ENCODE assay signal across 1 cellular context in the genomic region with DNA sequence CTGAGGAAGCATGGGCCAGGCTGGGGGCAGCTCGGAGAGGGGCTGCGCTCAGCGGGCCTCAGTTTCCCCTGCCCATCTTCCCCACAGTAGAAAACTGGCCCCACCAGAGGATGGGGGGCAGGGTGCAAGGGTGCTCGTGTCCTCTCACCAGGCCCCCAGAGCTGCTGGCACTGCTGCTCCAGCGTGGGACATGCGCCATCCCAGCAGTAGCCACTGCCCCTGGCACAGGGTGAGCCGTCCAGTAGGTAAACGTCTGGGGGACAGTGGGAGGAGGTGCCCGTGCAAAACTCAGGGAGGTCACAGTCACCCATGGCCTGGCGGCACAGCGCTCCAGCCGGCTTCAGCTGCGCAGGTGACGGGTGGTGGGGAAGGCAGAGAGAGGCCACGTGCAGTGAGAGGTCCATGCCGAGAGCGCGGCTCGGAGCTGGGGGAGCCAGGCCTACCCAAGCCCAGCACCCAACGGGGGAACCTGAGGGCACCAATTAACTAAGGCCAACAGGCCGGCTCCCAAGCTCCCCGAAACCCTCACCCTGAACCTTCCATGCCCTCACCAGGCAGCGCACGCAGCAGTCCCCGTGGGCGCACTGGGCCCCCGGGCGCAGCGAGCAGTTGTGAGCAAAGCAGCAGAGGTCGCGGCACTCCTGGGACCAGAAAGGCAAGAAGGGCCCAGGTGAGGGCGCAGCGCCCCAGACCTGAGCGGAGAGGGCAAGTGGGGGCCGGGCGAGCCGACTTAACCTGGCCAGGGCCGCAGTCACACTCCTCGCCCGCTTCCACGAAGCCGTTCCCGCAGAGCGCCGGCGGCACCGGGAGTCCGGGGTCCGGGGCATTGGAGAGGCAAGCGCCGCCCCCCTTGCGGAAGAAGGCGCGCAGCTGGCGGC.
TF ChIP-seq lines count a peak whose summit lies in the region.

No MANE protein-coding gene starts in this region.

TF ChIP-seq in HepG2, 621 proteins besides CTCF, POLR2A, EP300 and RAD21 (continued from another document and continues in another):
- TF ChIP-seq, protein P1, sequence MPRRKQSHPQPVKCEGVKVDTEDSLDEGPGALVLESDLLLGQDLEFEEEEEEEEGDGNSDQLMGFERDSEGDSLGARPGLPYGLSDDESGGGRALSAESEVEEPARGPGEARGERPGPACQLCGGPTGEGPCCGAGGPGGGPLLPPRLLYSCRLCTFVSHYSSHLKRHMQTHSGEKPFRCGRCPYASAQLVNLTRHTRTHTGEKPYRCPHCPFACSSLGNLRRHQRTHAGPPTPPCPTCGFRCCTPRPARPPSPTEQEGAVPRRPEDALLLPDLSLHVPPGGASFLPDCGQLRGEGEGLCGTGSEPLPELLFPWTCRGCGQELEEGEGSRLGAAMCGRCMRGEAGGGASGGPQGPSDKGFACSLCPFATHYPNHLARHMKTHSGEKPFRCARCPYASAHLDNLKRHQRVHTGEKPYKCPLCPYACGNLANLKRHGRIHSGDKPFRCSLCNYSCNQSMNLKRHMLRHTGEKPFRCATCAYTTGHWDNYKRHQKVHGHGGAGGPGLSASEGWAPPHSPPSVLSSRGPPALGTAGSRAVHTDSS (CRISPR knock-in tag; conservative IDR thresholded peaks at IDR 0.05) = no peak
- TF ChIP-seq NFATC3 (CRISPR knock-in tag; IDR thresholded peaks at IDR 0.05) (no peak), RBM39 (IDR thresholded peaks at IDR 0.05; ENCODE audit: low read depth, low read length, poor library complexity, severe bottlenecking) (no peak), TBX2 (CRISPR knock-in tag; IDR thresholded peaks at IDR 0.05; ENCODE audit: borderline replicate concordance) (no peak), DNMT1 (CRISPR knock-in tag; IDR thresholded peaks at IDR 0.05) (0 out of 2 replicates have a peak, but pooled peaks have one; percentile 49), KDM2A (CRISPR knock-in tag; IDR thresholded peaks at IDR 0.05; ENCODE audit: borderline replicate concordance, low read depth) (0 out of 2 replicates have a peak, but pooled peaks have one; percentile 33), MYC (CRISPR knock-in tag; IDR thresholded peaks at IDR 0.05; ENCODE audit: borderline replicate concordance) (no peak), FOXO1 (CRISPR knock-in tag; IDR thresholded peaks at IDR 0.05) (no peak), MED13 (CRISPR knock-in tag; IDR thresholded peaks at IDR 0.05) (no peak), FOXC1 (CRISPR knock-in tag; IDR thresholded peaks at IDR 0.05; ENCODE audit: borderline replicate concordance) (no peak), ZFX (CRISPR knock-in tag; IDR thresholded peaks at IDR 0.05; ENCODE audit: low read depth) (no peak), PAF1 (CRISPR knock-in tag; IDR thresholded peaks at IDR 0.05) (no peak), MEF2D (CRISPR knock-in tag; IDR thresholded peaks at IDR 0.05) (no peak), HOXA3 (CRISPR knock-in tag; IDR thresholded peaks at IDR 0.05) (no peak), ZBTB8A (CRISPR knock-in tag; IDR thresholded peaks at IDR 0.05; ENCODE audit: borderline replicate concordance, low read depth) (no peak), ARNT2 (CRISPR knock-in tag; IDR thresholded peaks at IDR 0.05; ENCODE audit: low read depth) (no peak), BRD4 (CRISPR knock-in tag; IDR thresholded peaks at IDR 0.05) (no peak), RELA (CRISPR knock-in tag; IDR thresholded peaks at IDR 0.05) (no peak), PCBP1 (IDR thresholded peaks at IDR 0.05; ENCODE audit: borderline replicate concordance, low read depth, low read length) (0 out of 2 replicates have a peak, but pooled peaks have one; percentile 33), ZNF329 (CRISPR knock-in tag; IDR thresholded peaks at IDR 0.05; ENCODE audit: low read depth) (no peak), KDM3A (CRISPR knock-in tag; IDR thresholded peaks at IDR 0.05; ENCODE audit: low read depth) (0 out of 2 replicates have a peak, but pooled peaks have one; percentile 27), KLF6 (CRISPR knock-in tag; IDR thresholded peaks at IDR 0.05) (no peak), MED8 (CRISPR knock-in tag; IDR thresholded peaks at IDR 0.05; ENCODE audit: insufficient replicate concordance) (no peak), EHMT2 (IDR thresholded peaks at IDR 0.05; ENCODE audit: borderline replicate concordance, low read depth, low read length) (no peak), TEAD2 (CRISPR knock-in tag; IDR thresholded peaks at IDR 0.05) (no peak), ZSCAN20 (CRISPR knock-in tag; IDR thresholded peaks at IDR 0.05; ENCODE audit: borderline replicate concordance) (no peak), ATF7 (IDR thresholded peaks at IDR 0.05) (no peak), ATF7 (CRISPR knock-in tag; IDR thresholded peaks at IDR 0.05) (no peak), ZNF333 (CRISPR knock-in tag; IDR thresholded peaks at IDR 0.05; ENCODE audit: borderline replicate concordance) (no peak), MTF2 (CRISPR knock-in tag; IDR thresholded peaks at IDR 0.05; ENCODE audit: borderline replicate concordance) (peak; percentile 85), SIN3A (IDR thresholded peaks at IDR 0.05; ENCODE audit: borderline replicate concordance, low read depth, low read length) (no peak), EEA1 (CRISPR knock-in tag; IDR thresholded peaks at IDR 0.05; ENCODE audit: borderline replicate concordance) (0 out of 2 replicates have a peak, but pooled peaks have one; percentile 35), ZNF138 (CRISPR knock-in tag; IDR thresholded peaks at IDR 0.05; ENCODE audit: low read depth) (no peak), NFKBIZ (CRISPR knock-in tag; IDR thresholded peaks at IDR 0.05) (no peak), SRSF1 (optimal IDR thresholded peaks at IDR 0.05; ENCODE audit: low read depth, low read length) (no peak), HHEX (CRISPR knock-in tag; IDR thresholded peaks at IDR 0.05) (no peak), MATR3 (CRISPR knock-in tag; IDR thresholded peaks at IDR 0.05) (no peak; the same call in 1 of the 2 replicates), HOXD1 (CRISPR knock-in tag; IDR thresholded peaks at IDR 0.05) (no peak), NCOA5 (CRISPR knock-in tag; IDR thresholded peaks at IDR 0.05) (no peak), POLR2AphosphoS2 (IDR thresholded peaks at IDR 0.05; ENCODE audit: low read depth, low read length) (no peak), MAFF (IDR thresholded peaks at IDR 0.05; ENCODE audit: low read depth, low read length) (no peak), ZNF451 (CRISPR knock-in tag; IDR thresholded peaks at IDR 0.05) (no peak), ZNF292 (CRISPR knock-in tag; IDR thresholded peaks at IDR 0.05; ENCODE audit: borderline replicate concordance, low read depth) (no peak), TOE1 (CRISPR knock-in tag; IDR thresholded peaks at IDR 0.05) (no peak), CHCHD3 (CRISPR knock-in tag; IDR thresholded peaks at IDR 0.05) (0 out of 2 replicates have a peak, but pooled peaks have one; percentile 56), KAT7 (CRISPR knock-in tag; IDR thresholded peaks at IDR 0.05; ENCODE audit: borderline replicate concordance) (no peak), TSC22D2 (CRISPR knock-in tag; IDR thresholded peaks at IDR 0.05; ENCODE audit: borderline replicate concordance) (no peak), KLF13 (CRISPR knock-in tag; IDR thresholded peaks at IDR 0.05) (0 out of 2 replicates have a peak, but pooled peaks have one; percentile 59), ZNF260 (CRISPR knock-in tag; IDR thresholded peaks at IDR 0.05; ENCODE audit: borderline replicate concordance, low read depth) (0 out of 2 replicates have a peak, but pooled peaks have one; percentile 38)
- TF ChIP-seq, protein P2, sequence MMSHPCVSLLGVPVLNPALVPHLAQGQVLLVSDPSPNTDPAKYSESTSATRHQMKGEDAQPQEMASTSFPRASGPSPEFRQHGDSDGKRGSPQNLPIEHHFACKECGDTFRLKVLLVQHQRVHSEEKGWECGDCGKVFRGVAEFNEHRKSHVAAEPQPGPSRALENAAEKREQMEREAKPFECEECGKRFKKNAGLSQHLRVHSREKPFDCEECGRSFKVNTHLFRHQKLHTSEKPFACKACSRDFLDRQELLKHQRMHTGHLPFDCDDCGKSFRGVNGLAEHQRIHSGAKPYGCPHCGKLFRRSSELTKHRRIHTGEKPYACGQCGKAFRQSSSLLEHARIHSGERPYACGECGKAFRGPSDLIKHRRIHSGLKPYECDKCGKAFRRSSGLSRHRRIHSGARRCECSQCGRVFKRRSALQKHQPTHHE (CRISPR knock-in tag; IDR thresholded peaks at IDR 0.05; ENCODE audit: borderline replicate concordance) = no peak
- TF ChIP-seq, protein P3, sequence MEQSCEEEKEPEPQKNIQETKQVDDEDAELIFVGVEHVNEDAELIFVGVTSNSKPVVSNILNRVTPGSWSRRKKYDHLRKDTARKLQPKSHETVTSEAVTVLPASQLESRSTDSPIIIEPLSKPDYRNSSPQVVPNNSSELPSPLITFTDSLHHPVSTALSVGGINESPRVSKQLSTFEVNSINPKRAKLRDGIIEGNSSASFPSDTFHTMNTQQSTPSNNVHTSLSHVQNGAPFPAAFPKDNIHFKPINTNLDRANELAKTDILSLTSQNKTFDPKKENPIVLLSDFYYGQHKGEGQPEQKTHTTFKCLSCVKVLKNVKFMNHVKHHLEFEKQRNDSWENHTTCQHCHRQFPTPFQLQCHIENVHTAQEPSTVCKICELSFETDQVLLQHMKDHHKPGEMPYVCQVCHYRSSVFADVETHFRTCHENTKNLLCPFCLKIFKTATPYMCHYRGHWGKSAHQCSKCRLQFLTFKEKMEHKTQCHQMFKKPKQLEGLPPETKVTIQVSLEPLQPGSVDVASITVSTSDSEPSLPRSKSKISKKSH (CRISPR knock-in tag; IDR thresholded peaks at IDR 0.05; ENCODE audit: borderline replicate concordance) = no peak
- TF ChIP-seq, protein P4, sequence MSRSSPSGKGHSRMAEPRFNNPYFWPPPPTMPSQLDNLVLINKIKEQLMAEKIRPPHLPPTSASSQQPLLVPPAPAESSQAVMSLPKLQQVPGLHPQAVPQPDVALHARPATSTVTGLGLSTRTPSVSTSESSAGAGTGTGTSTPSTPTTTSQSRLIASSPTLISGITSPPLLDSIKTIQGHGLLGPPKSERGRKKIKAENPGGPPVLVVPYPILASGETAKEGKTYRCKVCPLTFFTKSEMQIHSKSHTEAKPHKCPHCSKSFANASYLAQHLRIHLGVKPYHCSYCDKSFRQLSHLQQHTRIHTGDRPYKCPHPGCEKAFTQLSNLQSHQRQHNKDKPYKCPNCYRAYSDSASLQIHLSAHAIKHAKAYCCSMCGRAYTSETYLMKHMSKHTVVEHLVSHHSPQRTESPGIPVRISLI (CRISPR knock-in tag; IDR thresholded peaks at IDR 0.05; ENCODE audit: borderline replicate concordance) = no peak
- TF ChIP-seq, protein P5, sequence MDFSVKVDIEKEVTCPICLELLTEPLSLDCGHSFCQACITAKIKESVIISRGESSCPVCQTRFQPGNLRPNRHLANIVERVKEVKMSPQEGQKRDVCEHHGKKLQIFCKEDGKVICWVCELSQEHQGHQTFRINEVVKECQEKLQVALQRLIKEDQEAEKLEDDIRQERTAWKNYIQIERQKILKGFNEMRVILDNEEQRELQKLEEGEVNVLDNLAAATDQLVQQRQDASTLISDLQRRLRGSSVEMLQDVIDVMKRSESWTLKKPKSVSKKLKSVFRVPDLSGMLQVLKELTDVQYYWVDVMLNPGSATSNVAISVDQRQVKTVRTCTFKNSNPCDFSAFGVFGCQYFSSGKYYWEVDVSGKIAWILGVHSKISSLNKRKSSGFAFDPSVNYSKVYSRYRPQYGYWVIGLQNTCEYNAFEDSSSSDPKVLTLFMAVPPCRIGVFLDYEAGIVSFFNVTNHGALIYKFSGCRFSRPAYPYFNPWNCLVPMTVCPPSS (IDR thresholded peaks at IDR 0.05) = no peak
- TF ChIP-seq, protein P6, sequence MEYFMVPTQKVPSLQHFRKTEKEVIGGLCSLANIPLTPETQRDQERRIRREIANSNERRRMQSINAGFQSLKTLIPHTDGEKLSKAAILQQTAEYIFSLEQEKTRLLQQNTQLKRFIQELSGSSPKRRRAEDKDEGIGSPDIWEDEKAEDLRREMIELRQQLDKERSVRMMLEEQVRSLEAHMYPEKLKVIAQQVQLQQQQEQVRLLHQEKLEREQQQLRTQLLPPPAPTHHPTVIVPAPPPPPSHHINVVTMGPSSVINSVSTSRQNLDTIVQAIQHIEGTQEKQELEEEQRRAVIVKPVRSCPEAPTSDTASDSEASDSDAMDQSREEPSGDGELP (IDR thresholded peaks at IDR 0.05; ENCODE audit: borderline replicate concordance, low read depth) = no peak
- TF ChIP-seq, protein P7, sequence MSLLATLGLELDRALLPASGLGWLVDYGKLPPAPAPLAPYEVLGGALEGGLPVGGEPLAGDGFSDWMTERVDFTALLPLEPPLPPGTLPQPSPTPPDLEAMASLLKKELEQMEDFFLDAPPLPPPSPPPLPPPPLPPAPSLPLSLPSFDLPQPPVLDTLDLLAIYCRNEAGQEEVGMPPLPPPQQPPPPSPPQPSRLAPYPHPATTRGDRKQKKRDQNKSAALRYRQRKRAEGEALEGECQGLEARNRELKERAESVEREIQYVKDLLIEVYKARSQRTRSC (CRISPR knock-in tag; IDR thresholded peaks at IDR 0.05; ENCODE audit: low read depth) = no peak
- TF ChIP-seq, protein P8, sequence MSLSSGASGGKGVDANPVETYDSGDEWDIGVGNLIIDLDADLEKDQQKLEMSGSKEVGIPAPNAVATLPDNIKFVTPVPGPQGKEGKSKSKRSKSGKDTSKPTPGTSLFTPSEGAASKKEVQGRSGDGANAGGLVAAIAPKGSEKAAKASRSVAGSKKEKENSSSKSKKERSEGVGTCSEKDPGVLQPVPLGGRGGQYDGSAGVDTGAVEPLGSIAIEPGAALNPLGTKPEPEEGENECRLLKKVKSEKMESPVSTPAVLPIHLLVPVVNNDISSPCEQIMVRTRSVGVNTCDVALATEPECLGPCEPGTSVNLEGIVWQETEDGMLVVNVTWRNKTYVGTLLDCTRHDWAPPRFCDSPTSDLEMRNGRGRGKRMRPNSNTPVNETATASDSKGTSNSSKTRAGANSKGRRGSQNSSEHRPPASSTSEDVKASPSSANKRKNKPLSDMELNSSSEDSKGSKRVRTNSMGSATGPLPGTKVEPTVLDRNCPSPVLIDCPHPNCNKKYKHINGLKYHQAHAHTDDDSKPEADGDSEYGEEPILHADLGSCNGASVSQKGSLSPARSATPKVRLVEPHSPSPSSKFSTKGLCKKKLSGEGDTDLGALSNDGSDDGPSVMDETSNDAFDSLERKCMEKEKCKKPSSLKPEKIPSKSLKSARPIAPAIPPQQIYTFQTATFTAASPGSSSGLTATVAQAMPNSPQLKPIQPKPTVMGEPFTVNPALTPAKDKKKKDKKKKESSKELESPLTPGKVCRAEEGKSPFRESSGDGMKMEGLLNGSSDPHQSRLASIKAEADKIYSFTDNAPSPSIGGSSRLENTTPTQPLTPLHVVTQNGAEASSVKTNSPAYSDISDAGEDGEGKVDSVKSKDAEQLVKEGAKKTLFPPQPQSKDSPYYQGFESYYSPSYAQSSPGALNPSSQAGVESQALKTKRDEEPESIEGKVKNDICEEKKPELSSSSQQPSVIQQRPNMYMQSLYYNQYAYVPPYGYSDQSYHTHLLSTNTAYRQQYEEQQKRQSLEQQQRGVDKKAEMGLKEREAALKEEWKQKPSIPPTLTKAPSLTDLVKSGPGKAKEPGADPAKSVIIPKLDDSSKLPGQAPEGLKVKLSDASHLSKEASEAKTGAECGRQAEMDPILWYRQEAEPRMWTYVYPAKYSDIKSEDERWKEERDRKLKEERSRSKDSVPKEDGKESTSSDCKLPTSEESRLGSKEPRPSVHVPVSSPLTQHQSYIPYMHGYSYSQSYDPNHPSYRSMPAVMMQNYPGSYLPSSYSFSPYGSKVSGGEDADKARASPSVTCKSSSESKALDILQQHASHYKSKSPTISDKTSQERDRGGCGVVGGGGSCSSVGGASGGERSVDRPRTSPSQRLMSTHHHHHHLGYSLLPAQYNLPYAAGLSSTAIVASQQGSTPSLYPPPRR (CRISPR knock-in tag; IDR thresholded peaks at IDR 0.05; ENCODE audit: borderline replicate concordance) = no peak
